In genomic region chr19:14119644-14120496, GRCh38 we compare ENCODE assay signal across 13 cellular contexts. TPM values are rescaled to one million over a fixed set of nuclear protein-coding genes. Genes with fewer than 3 reads are reported as not detected.
DNase-seq lines count a peak whose midpoint lies in the region; ATAC-seq and TF ChIP-seq lines count a peak whose summit lies in the region.
"Had no signal": no experiment of that assay in that cellular context is flagged by ENCODE, and none has a peak within 500 bp of the region (broad histone marks: within the 10 kb centered on the region; RNA-seq: fewer than 3 reads in every experiment).

No MANE protein-coding gene starts in this region.

- DNase-seq in GM10266 (ENCODE audit: extremely low spot score) (peak; percentile 3), NCI-H2081 (lab: John Stamatoyannopoulos, UW) (no peak), NCI-H774 (lab: John Stamatoyannopoulos, UW) (no peak)
- no peak for DNase-seq in stimulated activated effector memory CD8-positive, alpha-beta T cell treated with anti-CD3 and anti-CD28 coated beads, Interleukin-12 subunit alpha, Interleukin-12 subunit beta, amount 100 ng/mL, for 72 hours (ENCODE audit: low spot score in 2 of 2)
- DNase-seq: aorta, NCI-H510A had no signal

- H3K36me3 ChIP-seq in liver (ENCODE audit: control insufficient read depth in 4 of 4, insufficient read depth in 3 of 4, low read depth in 1 of 4, low read length in 3 of 4): no peaks in the 10 kb centered on the region

- no peaks in the 10 kb centered on the region for H3K9me3 ChIP-seq in liver (ENCODE audit: control insufficient read depth in 4 of 4, low read length in 3 of 4)

- peaks cover 25% of the 10 kb centered on the region for H3K4me1 Mint-ChIP-seq in stimulated activated effector memory CD8-positive, alpha-beta T cell treated with anti-CD3 and anti-CD28 coated beads, Interleukin-12 subunit alpha, Interleukin-12 subunit beta, amount 100 ng/mL, for 72 hours

- peaks cover 43% of the 10 kb centered on the region for H3K36me3 Mint-ChIP-seq in stimulated activated effector memory CD8-positive, alpha-beta T cell treated with anti-CD3 and anti-CD28 coated beads, Interleukin-12 subunit alpha, Interleukin-12 subunit beta, amount 100 ng/mL, for 72 hours

- 94% methylated on average over 7 of the region's 7 CpGs for WGBS in liver

- TF ChIP-seq RAD21 in liver (IDR thresholded peaks at IDR 0.05): no peak

- ATAC-seq in stimulated activated effector memory CD8-positive, alpha-beta T cell treated with anti-CD3 and anti-CD28 coated beads, Interleukin-12 subunit alpha, Interleukin-12 subunit beta, amount 100 ng/mL, for 72 hours: no peak
- ATAC-seq in HG03432 (IDR thresholded peaks at IDR 0.05; ENCODE audit: unreplicated experiment): no peak
- no peak for ATAC-seq in GM21717 (IDR thresholded peaks at IDR 0.05; ENCODE audit: unreplicated experiment)
- ATAC-seq: left lobe of liver had no signal

- no peak overlapping the region for H3K4me3 Mint-ChIP-seq in stimulated activated effector memory CD8-positive, alpha-beta T cell treated with anti-CD3 and anti-CD28 coated beads, Interleukin-12 subunit alpha, Interleukin-12 subunit beta, amount 100 ng/mL, for 72 hours

- H3K9me3 Mint-ChIP-seq in stimulated activated effector memory CD8-positive, alpha-beta T cell treated with anti-CD3 and anti-CD28 coated beads, Interleukin-12 subunit alpha, Interleukin-12 subunit beta, amount 100 ng/mL, for 72 hours: no peaks in the 10 kb centered on the region
- H3K9me3 Mint-ChIP-seq: stimulated activated naive CD8-positive, alpha-beta T cell treated with anti-CD3 and anti-CD28 coated beads, Interleukin-15, Interleukin-2, amounts not matched to agents 100 ng/mL and 50 ng/mL, for 24 hours had no signal

- no peak overlapping the region for H3K4me3 ChIP-seq in liver (ENCODE audit: low read depth in 1 of 3, low read length in 3 of 3)

- TF ChIP-seq CTCF in GM10266 (IDR thresholded peaks at IDR 0.05; ENCODE audit: control insufficient read depth, insufficient read depth, low read depth, missing control alignments) (no peak), VCaP (conservative IDR thresholded peaks at IDR 0.05) (no peak), liver (IDR thresholded peaks at IDR 0.05; ENCODE audit: low read depth, low read length, missing input control) (no peak)

- H3K27me3 ChIP-seq in liver (ENCODE audit: control insufficient read depth in 4 of 4, insufficient read depth in 4 of 4, low read length in 3 of 4): no peaks in the 10 kb centered on the region

- peak overlapping the region; percentile 91 for H3K27ac ChIP-seq in VCaP
- peak overlapping the region; percentile 93 to 100 for H3K27ac ChIP-seq in liver (ENCODE audit: low read depth in 1 of 2, low read length in 2 of 2)

- peak overlapping the region; percentile 90 for H3K27ac Mint-ChIP-seq in stimulated activated effector memory CD8-positive, alpha-beta T cell treated with anti-CD3 and anti-CD28 coated beads, Interleukin-12 subunit alpha, Interleukin-12 subunit beta, amount 100 ng/mL, for 72 hours

- peaks cover 0 to 35% (median 31%) of the 10 kb centered on the region in 4 donors for H3K4me1 ChIP-seq in liver (ENCODE audit: control insufficient read depth in 4 of 4, insufficient read depth in 4 of 4, low read length in 3 of 4)

- no peak overlapping the region for H3K9ac ChIP-seq in liver (ENCODE audit: low read depth in 1 of 2, low read length in 2 of 2)

TF ChIP-seq in liver, 16 proteins besides CTCF, POLR2A, EP300 and RAD21:
- TF ChIP-seq ATF3 (IDR thresholded peaks at IDR 0.05) (no peak), EGR1 (IDR thresholded peaks at IDR 0.05; ENCODE audit: low read depth in 2 of 2) (no peak), HNF4G (IDR thresholded peaks at IDR 0.05) (no peak), HNF4A (conservative IDR thresholded peaks at IDR 0.05) (no peak), FOXA1 (IDR thresholded peaks at IDR 0.05) (no peak)

RNA-seq across cellular contexts. Expression of gene PRKACA, which starts 2.3 kb away (rescaled TPM):
- total RNA-seq in liver: 10 to 100 TPM; 28.5 to 51.9 TPM
- 10 to 100 TPM; 15.5 to 72.4 TPM for polyA plus RNA-seq in liver

RNA-seq across cellular contexts. Expression of gene ASF1B, which starts 16.5 kb away (rescaled TPM):
- 10 to 100 TPM in 1 of 2 donors, under 1 TPM in 1; 0.25 to 20.5 TPM for total RNA-seq in liver
- polyA plus RNA-seq in liver: 1 to 10 TPM in 1 of 2 donors, under 1 TPM in 1; 0.63 to 2.6 TPM

RNA-seq across cellular contexts. Expression of gene SAMD1, which starts 29.3 kb away (rescaled TPM):
- 10 to 100 TPM in 1 of 2 donors, 1 to 10 TPM in 1; 6.4 to 33.0 TPM for total RNA-seq in liver
- 10 to 100 TPM in 1 of 2 donors, 1 to 10 TPM in 1; 2.1 to 11.7 TPM for polyA plus RNA-seq in liver

RNA-seq across cellular contexts. Expression of gene C19orf67, which starts 34.3 kb away (rescaled TPM):
- total RNA-seq in liver: under 1 TPM in 1 of 2 donors, not detected in 1; 0.25 TPM
- polyA plus RNA-seq in liver: not detected
- total RNA-seq: aorta, left lobe of liver, LHCN-M2 had no signal
- polyA plus RNA-seq: aorta had no signal

RNA-seq across cellular contexts. Expression of gene MISP3, which starts 47.3 kb away (rescaled TPM):
- total RNA-seq in liver: 1 to 10 TPM in 1 of 2 donors, under 1 TPM in 1; 0.28 to 3.8 TPM
- 1 to 10 TPM; 1.8 to 3.9 TPM for polyA plus RNA-seq in liver
